ENCODE assay signal across 12 cellular contexts in the genomic region with DNA sequence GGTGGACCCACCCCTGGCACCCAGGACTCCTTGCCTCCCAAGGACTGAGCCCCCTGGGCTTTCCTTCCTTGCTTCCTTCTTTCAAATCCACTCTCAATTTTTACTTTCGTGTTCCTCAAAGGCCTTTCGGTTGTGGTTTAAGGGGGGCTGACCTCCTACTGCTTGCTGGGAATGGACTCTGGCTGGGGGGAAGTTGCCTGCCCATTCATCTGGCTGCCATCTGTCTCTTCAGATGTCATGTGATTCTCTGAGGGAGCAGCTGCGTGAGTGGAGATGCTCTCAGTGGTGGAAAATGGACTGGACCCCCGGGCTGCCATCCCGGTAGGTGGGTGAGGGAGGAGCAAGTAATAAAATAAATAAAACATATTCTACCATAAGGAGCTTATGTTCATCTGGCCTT.
DNase-seq lines count a peak whose midpoint lies in the region; ATAC-seq and TF ChIP-seq lines count a peak whose summit lies in the region.
"Had no signal": no experiment of that assay in that cellular context is flagged by ENCODE, and none has a peak within 500 bp of the region (broad histone marks: within the 10 kb centered on the region; RNA-seq: fewer than 3 reads in every experiment).

No MANE protein-coding gene starts in this region.

- TF ChIP-seq CTCF in H9 (conservative IDR thresholded peaks at IDR 0.05) (no peak), osteoblast (IDR thresholded peaks at IDR 0.05; ENCODE audit: extremely low read depth, low read depth, low read length) (no peak), lower leg skin (IDR thresholded peaks at IDR 0.05) (no peak)

- H2BK120ac ChIP-seq in H9 (ENCODE audit: low read depth, low read length, poor library complexity, severe bottlenecking): no peak overlapping the region

- H3K27ac Mint-ChIP-seq in H9: peak overlapping the region in 2 of 3 experiments; percentile 9 to 20; a peak in 2 of 7 replicates
- H3K27ac Mint-ChIP-seq in T-cell: peak overlapping the region; percentile 40 to 66

- H3K4me3 Mint-ChIP-seq in H9: no peak overlapping the region
- no peak overlapping the region for H3K4me3 Mint-ChIP-seq in T-cell
- H3K4me3 Mint-ChIP-seq: naive B cell had no signal

- no peaks in the 10 kb centered on the region for H3K79me2 ChIP-seq in H9 (ENCODE audit: insufficient read depth, low read length)
- peaks cover 8% of the 10 kb centered on the region for H3K79me2 ChIP-seq in osteoblast (ENCODE audit: insufficient read depth, low read length)

- peaks cover 5 to 11% of the 10 kb centered on the region in 2 experiments; a peak in 3 of 4 replicates for H3K4me1 Mint-ChIP-seq in H9
- peaks cover 10 to 30% (median 25%) of the 10 kb centered on the region in 3 donors for H3K4me1 Mint-ChIP-seq in T-cell

- no peaks in the 10 kb centered on the region for H4K20me1 ChIP-seq in H9 (ENCODE audit: control insufficient read depth, insufficient read depth, insufficient read length)
- H4K20me1 ChIP-seq in osteoblast (ENCODE audit: insufficient read depth, low read length): no peaks in the 10 kb centered on the region

- no peak overlapping the region for H2BK15ac ChIP-seq in H9 (ENCODE audit: low read depth, low read length)

- WGBS in H9 (ENCODE audit: extremely low coverage, insufficient read length, low lambda C conversion rate): no CpG with 5 or more reads among the region's 5 CpGs
- 37 to 69% methylated on average over 5 of the region's 5 CpGs for WGBS in lower leg skin, 2 donors

- no peak overlapping the region for H4K8ac ChIP-seq in H9 (replicated peaks; ENCODE audit: insufficient read length, low read depth, low read length)

- H3K18ac ChIP-seq in H9 (ENCODE audit: insufficient read length, low read depth, low read length): no peak overlapping the region

- no peaks in the 10 kb centered on the region for H3K36me3 ChIP-seq in osteoblast (ENCODE audit: insufficient read depth, low read length)

- H3K27me3 ChIP-seq in H9 (ENCODE audit: insufficient read depth, low read length) (no peaks in the 10 kb centered on the region), osteoblast (ENCODE audit: insufficient read depth, low read length) (no peaks in the 10 kb centered on the region)

- H2BK20ac ChIP-seq in H9 (ENCODE audit: low read depth, low read length, poor library complexity, severe bottlenecking): no peak overlapping the region

- no peak overlapping the region for H3K14ac ChIP-seq in H9 (ENCODE audit: insufficient read depth, low read length)

- no peak for TF ChIP-seq POLR2A in lower leg skin (IDR thresholded peaks at IDR 0.05)

- peaks cover 0 to 8% (median 0%) of the 10 kb centered on the region in 3 experiments; a peak in 3 of 7 replicates for H3K36me3 Mint-ChIP-seq in H9 (ENCODE audit: insufficient read depth in 1 of 3, low read depth in 3 of 3)
- peaks cover 9% of the 10 kb centered on the region for H3K36me3 Mint-ChIP-seq in T-cell
- H3K36me3 Mint-ChIP-seq: naive B cell had no signal

- no peak overlapping the region for H3K56ac ChIP-seq in H9 (ENCODE audit: insufficient read length, low read depth, low read length)

- H3K9me3 ChIP-seq in H9 (ENCODE audit: control insufficient read depth, low read depth, low read length): no peaks in the 10 kb centered on the region
- H3K9me3 ChIP-seq in osteoblast (ENCODE audit: low read depth, low read length): no peaks in the 10 kb centered on the region

- H3K4me2 ChIP-seq in H9 (ENCODE audit: insufficient read depth, insufficient read length, low read length): no peak overlapping the region
- no peak overlapping the region for H3K4me2 ChIP-seq in osteoblast (ENCODE audit: insufficient read depth, low read length)

- H3K4me3 ChIP-seq in osteoblast (ENCODE audit: insufficient read depth, low read length) (no peak overlapping the region), lower leg skin (ENCODE audit: low read depth, poor library complexity, severe bottlenecking) (no peak overlapping the region)

- H2BK12ac ChIP-seq in H9 (ENCODE audit: insufficient read length, low read depth, low read length): no peak overlapping the region

- no peak overlapping the region for H3K4ac ChIP-seq in H9 (ENCODE audit: low read depth, low read length)

- no peak overlapping the region for H3K27ac ChIP-seq in H9 (ENCODE audit: insufficient read length, low read depth, low read length)
- H3K27ac ChIP-seq in osteoblast (ENCODE audit: low read depth, low read length): no peak overlapping the region

- H3K9ac ChIP-seq in H9 (ENCODE audit: extremely low read depth, insufficient read length, low read length): no peak overlapping the region

- no peak overlapping the region for H3T11ph ChIP-seq in H9 (ENCODE audit: low read length)

- H3K4me1 ChIP-seq in H9 (ENCODE audit: insufficient read depth, low read length): no peaks in the 10 kb centered on the region
- H3K4me1 ChIP-seq in osteoblast (ENCODE audit: insufficient read depth, low read length): peaks cover 6% of the 10 kb centered on the region

- no peak overlapping the region for H3K23ac ChIP-seq in H9 (ENCODE audit: insufficient read length, low read depth, low read length)

- H3K9me3 Mint-ChIP-seq in H9: no peaks in the 10 kb centered on the region
- no peaks in the 10 kb centered on the region for H3K9me3 Mint-ChIP-seq in T-cell
- H3K9me3 Mint-ChIP-seq: naive B cell had no signal

- no peaks in the 10 kb centered on the region for H3K23me2 ChIP-seq in H9 (ENCODE audit: insufficient read length, low read depth, low read length, poor library complexity, severe bottlenecking)

- H4K5ac ChIP-seq in H9 (ENCODE audit: insufficient read length, low read depth, low read length): no peak overlapping the region

- no peak overlapping the region for H2AK5ac ChIP-seq in H9 (ENCODE audit: insufficient read length, low read length)

- peaks cover 2% of the 10 kb centered on the region for H3K79me1 ChIP-seq in H9 (ENCODE audit: insufficient read depth, low read depth, low read length, poor library complexity, severe bottlenecking)

- no peak overlapping the region for H4K91ac ChIP-seq in H9 (ENCODE audit: insufficient read length, low read depth, low read length)

- ATAC-seq in T-cell (replicated peaks in 1 of 4) (no peak), GM18517 (IDR thresholded peaks at IDR 0.05; ENCODE audit: unreplicated experiment) (no peak), HG03439 (IDR thresholded peaks at IDR 0.05; ENCODE audit: unreplicated experiment) (no peak)

- no peak overlapping the region for H2BK5ac ChIP-seq in H9 (ENCODE audit: insufficient read length, low read length)

- POLR2A ChIA-PET in T-cell (lab: Charles Lee): no interaction called here

- intact Hi-C loops in lower leg skin (cut with DNase I; ENCODE audit: low total_unique reads): no loop called here

- H3K27me3 Mint-ChIP-seq in H9 (ENCODE audit: low read depth) (no peaks in the 10 kb centered on the region), T-cell (no peaks in the 10 kb centered on the region)
- H3K27me3 Mint-ChIP-seq: naive B cell had no signal

- DNase-seq in AG20443 (ENCODE audit: low spot score): peak; percentile 33
- no peak for DNase-seq in H9
- DNase-seq in T-cell: no peak
- peak; percentile 16 to 17 for DNase-seq in hippocampal formation (lab: John Stamatoyannopoulos, UW)
- no peak for DNase-seq in osteoblast (ENCODE audit: insufficient read length, low spot score, missing footprints)
- DNase-seq in lower leg skin (ENCODE audit: low spot score in 2 of 2): no peak
- DNase-seq: activated gamma-delta T cell treated with Interleukin-2 at 50 U/mL for 16 hours, COR-L47, KG1, naive B cell had no signal

- H2AFZ ChIP-seq in H9 (ENCODE audit: low read length) (no peak overlapping the region), osteoblast (ENCODE audit: low read length) (no peak overlapping the region)

- CTCF ChIA-PET in T-cell (lab: Charles Lee): no interaction called here

Comparison
In these comparisons a context has a peak if more than half of its experiments do, and no peak if none do; other contexts are left out.
1. DNase-seq: peak in AG20443 (single experiment) and hippocampal formation (2 of 2); none in H9 (single experiment), T-cell (0 of 34), osteoblast (single experiment) and lower leg skin (0 of 2).